25 cellular contexts compared by ENCODE assay signal in genomic region chr9:122141671-122142070, GRCh38. TPM values are rescaled to one million over a fixed set of nuclear protein-coding genes. Genes with fewer than 3 reads are reported as not detected.
"Had no signal": no experiment of that assay in that cellular context is flagged by ENCODE, and none has a peak within 500 bp of the region (broad histone marks: within the 10 kb centered on the region; RNA-seq: fewer than 3 reads in every experiment).

No MANE protein-coding gene starts in this region.

- H3K9me3 ChIP-seq: mucosa of descending colon, ovary, right lobe of liver, spleen, testis, tibial nerve, upper lobe of right lung, vagina had no signal

- H3K4me1 ChIP-seq: right lobe of liver, vagina had no signal

- H3K27ac Mint-ChIP-seq: stimulated activated memory B cell treated with anti-CD40 and anti-IgM and Interleukin-4, amounts not matched to agents 10 μg/mL and 1 μg/mL and 100 μg/mL, for 72 hours; stimulated activated naive CD8-positive, alpha-beta T cell treated with anti-CD3 and anti-CD28 coated beads, Interleukin-15, Interleukin-2, amounts not matched to agents 100 ng/mL and 50 ng/mL, for 24 hours had no signal

- H3K36me3 ChIP-seq: ovary had no signal

- DNase-seq: dorsolateral prefrontal cortex; effector CD8-positive, alpha-beta T cell; foreskin melanocyte; immature natural killer cell; mucosa of descending colon; naive thymus-derived CD8-positive, alpha-beta T cell; ovary; right lobe of liver; spleen; stimulated activated CD4-positive, alpha-beta T cell treated with anti-CD3 and anti-CD28 coated beads, Interleukin-15, amount 100 ng/mL, for 24 hours; stimulated activated CD4-positive, alpha-beta T cell treated with anti-CD3 and anti-CD28 coated beads, Interleukin-1b, Interleukin-23, amount 100 ng/mL, for 48 hours; stimulated activated CD4-positive, alpha-beta T cell treated with anti-CD3 and anti-CD28 coated beads, Interleukin-4, amount 100 ng/mL, for 24 hours; testis; upper lobe of right lung had no signal

- H3K9me3 Mint-ChIP-seq: immature natural killer cell; naive thymus-derived CD8-positive, alpha-beta T cell; stimulated activated memory B cell treated with anti-CD40 and anti-IgM and Interleukin-4, amounts not matched to agents 10 μg/mL and 1 μg/mL and 100 μg/mL, for 72 hours; stimulated activated naive CD8-positive, alpha-beta T cell treated with anti-CD3 and anti-CD28 coated beads, Interleukin-15, Interleukin-2, amounts not matched to agents 100 ng/mL and 50 ng/mL, for 24 hours had no signal

- H3K4me1 Mint-ChIP-seq: stimulated activated memory B cell treated with anti-CD40 and anti-IgM and Interleukin-4, amounts not matched to agents 10 μg/mL and 1 μg/mL and 100 μg/mL, for 72 hours had no signal

- H3K4me3 Mint-ChIP-seq: immature natural killer cell; naive thymus-derived CD8-positive, alpha-beta T cell; stimulated activated memory B cell treated with anti-CD40 and anti-IgM and Interleukin-4, amounts not matched to agents 10 μg/mL and 1 μg/mL and 100 μg/mL, for 72 hours; stimulated activated naive CD8-positive, alpha-beta T cell treated with anti-CD3 and anti-CD28 coated beads, Interleukin-15, Interleukin-2, amounts not matched to agents 100 ng/mL and 50 ng/mL, for 24 hours had no signal

- ATAC-seq: mucosa of descending colon; naive thymus-derived CD8-positive, alpha-beta T cell; right lobe of liver; stimulated activated memory B cell treated with anti-CD40 and anti-IgM and Interleukin-4, amounts not matched to agents 10 μg/mL and 1 μg/mL and 100 μg/mL, for 72 hours; upper lobe of right lung had no signal

- H3K27ac ChIP-seq: ovary, right lobe of liver, spleen, testis, tibial nerve, upper lobe of right lung, vagina had no signal

- H3K27me3 ChIP-seq: dorsolateral prefrontal cortex, ovary, right lobe of liver, spleen, testis, tibial nerve, upper lobe of right lung, vagina had no signal

- H3K27me3 Mint-ChIP-seq: naive thymus-derived CD8-positive, alpha-beta T cell; stimulated activated memory B cell treated with anti-CD40 and anti-IgM and Interleukin-4, amounts not matched to agents 10 μg/mL and 1 μg/mL and 100 μg/mL, for 72 hours; stimulated activated naive CD8-positive, alpha-beta T cell treated with anti-CD3 and anti-CD28 coated beads, Interleukin-15, Interleukin-2, amounts not matched to agents 100 ng/mL and 50 ng/mL, for 24 hours had no signal

- H3K4me3 ChIP-seq: coronary artery, dorsolateral prefrontal cortex, mucosa of descending colon, ovary, right lobe of liver, spleen, testis, tibial nerve, upper lobe of right lung, vagina had no signal

RNA-seq across cellular contexts. Expression of gene MORN5, which starts 18.0 kb away (rescaled TPM):
- total RNA-seq: chondrocyte; glomerular endothelial cell; lower leg skin; naive thymus-derived CD8-positive, alpha-beta T cell; right lobe of liver; subcutaneous adipose tissue; upper lobe of right lung; vagina had no signal
- polyA plus RNA-seq: immature natural killer cell; keratinocyte; naive thymus-derived CD8-positive, alpha-beta T cell; neural cell; spleen had no signal
